ENCODE assay signal across 8 cellular contexts in genomic region chr22:24633243-24634023, GRCh38. TPM values are rescaled to one million over a fixed set of nuclear protein-coding genes. Genes with fewer than 3 reads are reported as not detected.
DNase-seq lines count a peak whose midpoint lies in the region; ATAC-seq and TF ChIP-seq lines count a peak whose summit lies in the region.
"Not testable (repeated sequence)": the region's sequence is repeated elsewhere in the genome, so short reads cannot be mapped to it uniquely, and the experiment has no call there.

No MANE protein-coding gene starts in this region.

- H3K9me3 ChIP-seq in BLaER1; HUES6 (ENCODE audit: control insufficient read depth, insufficient read depth, low read depth, low read length); WERI-Rb-1 (ENCODE audit: severe bottlenecking): not testable (repeated sequence)

- not testable (repeated sequence) for H3K36me3 ChIP-seq in BLaER1; HUES6 (ENCODE audit: control insufficient read depth, insufficient read depth, low read length); WERI-Rb-1

- not testable (repeated sequence) for H3K9me3 Mint-ChIP-seq in nephron; stimulated activated naive CD8-positive, alpha-beta T cell treated with anti-CD3 and anti-CD28 coated beads, Interleukin-15, Interleukin-2, amounts not matched to agents 100 ng/mL and 50 ng/mL, for 24 hours

- not testable (repeated sequence) for H3K27me3 ChIP-seq in BLaER1; HUES6 (ENCODE audit: control insufficient read depth, insufficient read depth, low read length); WERI-Rb-1 (ENCODE audit: insufficient read depth, low read depth, severe bottlenecking)

- peaks cover 36% of the 10 kb centered on the region for H3K4me1 Mint-ChIP-seq in nephron
- H3K4me1 Mint-ChIP-seq in stimulated activated naive CD8-positive, alpha-beta T cell treated with anti-CD3 and anti-CD28 coated beads, Interleukin-15, Interleukin-2, amounts not matched to agents 100 ng/mL and 50 ng/mL, for 24 hours (ENCODE audit: low read depth), result peaks cover 17% of the 10 kb centered on the region

- H4K20me1 ChIP-seq in BLaER1, result not testable (repeated sequence)

- H3K4me1 ChIP-seq in BLaER1, result peaks cover 52% of the 10 kb centered on the region
- H3K4me1 ChIP-seq in HUES6 (ENCODE audit: control insufficient read depth, insufficient read depth, low read length), result peaks cover 33% of the 10 kb centered on the region

- H3K27ac Mint-ChIP-seq in nephron, result peak overlapping the region; percentile 86 to 97 (median 92)
- peak overlapping the region; percentile 37 for H3K27ac Mint-ChIP-seq in stimulated activated naive CD8-positive, alpha-beta T cell treated with anti-CD3 and anti-CD28 coated beads, Interleukin-15, Interleukin-2, amounts not matched to agents 100 ng/mL and 50 ng/mL, for 24 hours

- peak overlapping the region; percentile 72 to 82 (median 79) for H3K4me3 Mint-ChIP-seq in nephron
- not testable (repeated sequence) for H3K4me3 Mint-ChIP-seq in stimulated activated naive CD8-positive, alpha-beta T cell treated with anti-CD3 and anti-CD28 coated beads, Interleukin-15, Interleukin-2, amounts not matched to agents 100 ng/mL and 50 ng/mL, for 24 hours

- not testable (repeated sequence) for H3K4me3 ChIP-seq in BLaER1; WERI-Rb-1 (ENCODE audit: low read depth, low read length)
- H3K4me3 ChIP-seq in HUES6 (ENCODE audit: low read depth, low read length) (peak overlapping the region; percentile 32; the same call in 1 of the 2 replicates), epithelial cell of proximal tubule (ENCODE audit: low read depth, low read length) (peak overlapping the region; percentile 47)

- DNase-seq in WERI-Rb-1, result peak; percentile 25
- peak; percentile 24 for DNase-seq in amniotic epithelial cell (ENCODE audit: low read depth)
- not testable (repeated sequence) for DNase-seq in epithelial cell of proximal tubule (ENCODE audit: low read depth)
- DNase-seq in left lobe of liver (ENCODE audit: low spot score), result peak; percentile 49

- peak; percentile 56 for ATAC-seq in left lobe of liver

- not testable (repeated sequence) for H3K36me3 Mint-ChIP-seq in nephron (ENCODE audit: low read depth); stimulated activated naive CD8-positive, alpha-beta T cell treated with anti-CD3 and anti-CD28 coated beads, Interleukin-15, Interleukin-2, amounts not matched to agents 100 ng/mL and 50 ng/mL, for 24 hours (ENCODE audit: low read depth)

- H3K9ac ChIP-seq in BLaER1, result not testable (repeated sequence)
- peak overlapping the region; percentile 21 for H3K9ac ChIP-seq in HUES6 (ENCODE audit: low read length)

- not testable (repeated sequence) for H3K27ac ChIP-seq in BLaER1; HUES6 (ENCODE audit: low read depth, low read length)
- peak overlapping the region; percentile 72 for H3K27ac ChIP-seq in WERI-Rb-1

- TF ChIP-seq CTCF in WERI-Rb-1 (IDR thresholded peaks at IDR 0.05; ENCODE audit: low read depth, low read length); epithelial cell of proximal tubule (conservative IDR thresholded peaks at IDR 0.05; ENCODE audit: low read depth, low read length); nephron (IDR thresholded peaks at IDR 0.05; ENCODE audit: unreplicated experiment in 3 of 3): not testable (repeated sequence)

- H3K4me2 ChIP-seq in BLaER1, result peak overlapping the region; percentile 89

- H3K27me3 Mint-ChIP-seq in nephron (ENCODE audit: low read depth); stimulated activated naive CD8-positive, alpha-beta T cell treated with anti-CD3 and anti-CD28 coated beads, Interleukin-15, Interleukin-2, amounts not matched to agents 100 ng/mL and 50 ng/mL, for 24 hours: not testable (repeated sequence)

RNA-seq across cellular contexts. Expression of gene GGT1, which starts 30.4 kb away (rescaled TPM):
- total RNA-seq in epithelial cell of proximal tubule (14.5 and 32.1 TPM in 2 replicates), left lobe of liver (166 TPM)

RNA-seq across cellular contexts. Expression of gene LRRC75B, which starts 40.6 kb away (rescaled TPM):
- total RNA-seq in epithelial cell of proximal tubule (8.9 and 14.1 TPM in 2 replicates), left lobe of liver (37.7 TPM)
